In genomic region chr1:68819190-68819829, GRCh38 we compare ENCODE assay signal across 8 cellular contexts.
DNase-seq lines count a peak whose midpoint lies in the region; ATAC-seq, FAIRE-seq and TF ChIP-seq lines count a peak whose summit lies in the region.

No MANE protein-coding gene starts in this region.

- no peaks in the 10 kb centered on the region for H3K36me3 ChIP-seq in DOHH2 (ENCODE audit: control insufficient read depth, low read length)
- no peaks in the 10 kb centered on the region for H3K36me3 ChIP-seq in adipocyte (ENCODE audit: control insufficient read depth, insufficient read depth, low read length, severe bottlenecking)
- no peaks in the 10 kb centered on the region for H3K36me3 ChIP-seq in right lobe of liver
- H3K36me3 ChIP-seq in gastrocnemius medialis, result no peaks in the 10 kb centered on the region

- H3K27ac ChIP-seq in DOHH2 (ENCODE audit: low read depth, low read length) (no peak overlapping the region), right lobe of liver (no peak overlapping the region), gastrocnemius medialis (no peak overlapping the region)

- H4K20me1 ChIP-seq in DOHH2 (ENCODE audit: control insufficient read depth, insufficient read depth, low read depth, low read length), result no peaks in the 10 kb centered on the region

- no peak for FAIRE-seq in GM12892 (lab: Jason Lieb, UNC)

- intact Hi-C loops in right lobe of liver (cut with DNase I), result no loop called here
- intact Hi-C loops in gastrocnemius medialis (cut with DNase I; ENCODE audit: low total_unique reads), result no loop called here

- TF ChIP-seq POLR2A in right lobe of liver (IDR thresholded peaks at IDR 0.05) (no peak), GM12892 (IDR thresholded peaks at IDR 0.05; ENCODE audit: low read depth, low read length) (no peak), gastrocnemius medialis (IDR thresholded peaks at IDR 0.05) (no peak)

- H3K79me2 ChIP-seq in DOHH2 (ENCODE audit: control insufficient read depth, low read length), result no peaks in the 10 kb centered on the region

- no peaks in the 10 kb centered on the region for H3K4me1 ChIP-seq in DOHH2 (ENCODE audit: control insufficient read depth, low read length)
- no peaks in the 10 kb centered on the region for H3K4me1 ChIP-seq in adipocyte (ENCODE audit: control insufficient read depth, insufficient read depth, low read length)
- H3K4me1 ChIP-seq in right lobe of liver, result no peaks in the 10 kb centered on the region
- no peaks in the 10 kb centered on the region for H3K4me1 ChIP-seq in gastrocnemius medialis

- H3K9me3 ChIP-seq in DOHH2 (ENCODE audit: control insufficient read depth, insufficient read depth, low read length) (no peaks in the 10 kb centered on the region), adipocyte (ENCODE audit: control insufficient read depth, low read length) (no peaks in the 10 kb centered on the region), right lobe of liver (no peaks in the 10 kb centered on the region), gastrocnemius medialis (no peaks in the 10 kb centered on the region)

- H3K4me3 ChIP-seq in DOHH2 (ENCODE audit: low read length) (no peak overlapping the region), adipocyte (ENCODE audit: low read length) (no peak overlapping the region), right lobe of liver (no peak overlapping the region), gastrocnemius medialis (no peak overlapping the region)

- peak; percentile 48 to 72 (median 66) for ATAC-seq in right lobe of liver
- ATAC-seq in gastrocnemius medialis, result no peak
- ATAC-seq in GM18870 (IDR thresholded peaks at IDR 0.05; ENCODE audit: unreplicated experiment), result no peak

- peak; percentile 36 for TF ChIP-seq CTCF in DOHH2 (IDR thresholded peaks at IDR 0.05; ENCODE audit: low read depth, low read length, poor library complexity, severe bottlenecking)
- TF ChIP-seq CTCF in right lobe of liver (IDR thresholded peaks at IDR 0.05), result peak; percentile 21 to 46 (median 40)
- TF ChIP-seq CTCF in gastrocnemius medialis (IDR thresholded peaks at IDR 0.05 in 4 of 5, conservative IDR thresholded peaks at IDR 0.05 in 1 of 5), result no peak

- H3F3A ChIP-seq in DOHH2 (ENCODE audit: control insufficient read depth, insufficient read depth), result no peaks in the 10 kb centered on the region

- H3K27me3 ChIP-seq in DOHH2 (ENCODE audit: control insufficient read depth, low read length), result no peaks in the 10 kb centered on the region
- H3K27me3 ChIP-seq in adipocyte (replicated peaks; ENCODE audit: control insufficient read depth, insufficient read depth, low read length), result peaks cover 11% of the 10 kb centered on the region
- H3K27me3 ChIP-seq in right lobe of liver, result no peaks in the 10 kb centered on the region
- H3K27me3 ChIP-seq in gastrocnemius medialis, result no peaks in the 10 kb centered on the region

- in situ Hi-C loops in KBM-7 (cut with MboI; ENCODE audit: low pct_unique_long_range_greater_than_20kb, low sequenced_read_pairs) (no loop called here), gastrocnemius medialis (cut with MboI; ENCODE audit: low sequenced_read_pairs in 4 of 4) (no loop called here)

- H3K4me2 ChIP-seq in DOHH2 (ENCODE audit: low read length), result no peak overlapping the region

- no peak overlapping the region for H3K9ac ChIP-seq in adipocyte (ENCODE audit: low read length)

- DNase-seq in KBM-7, result peak; percentile 6
- DNase-seq in adipocyte (ENCODE audit: low read depth), result peak; percentile 38
- DNase-seq in right lobe of liver, result no peak
- no peak for DNase-seq in GM12892 (ENCODE audit: insufficient read length)
- DNase-seq in gastrocnemius medialis, result no peak
- DNase-seq in activated CD8-positive, alpha-beta memory T cell treated with anti-CD3 and anti-CD28 coated beads, Interleukin-2, amount 50 U/mL, for 48 hours, result no peak

- WGBS in right lobe of liver (ENCODE audit: insufficient coverage, low coverage, low lambda C conversion rate, missing lambda C conversion rate), result 65% methylated on average over 3 of the region's 4 CpGs

- H3K9me2 ChIP-seq in DOHH2 (replicated peaks; ENCODE audit: control insufficient read depth, low read length), result no peaks in the 10 kb centered on the region

Comparison
In these comparisons a context has a peak if more than half of its experiments do, and no peak if none do; other contexts are left out.
1. CTCF ChIP-seq: peak in DOHH2 (single experiment) and right lobe of liver (4 of 4); none in gastrocnemius medialis (0 of 5).
2. DNase-seq: peak in KBM-7 (single experiment) and adipocyte (single experiment); none in right lobe of liver (0 of 3), GM12892 (single experiment), gastrocnemius medialis (0 of 2) and activated CD8-positive, alpha-beta memory T cell treated with anti-CD3 and anti-CD28 coated beads, Interleukin-2, amount 50 U/mL, for 48 hours (single experiment).
3. ATAC-seq: peak in right lobe of liver (4 of 4); none in gastrocnemius medialis (0 of 2) and GM18870 (single experiment).